ENCODE assay signal across 7 cellular contexts in the genomic region with DNA sequence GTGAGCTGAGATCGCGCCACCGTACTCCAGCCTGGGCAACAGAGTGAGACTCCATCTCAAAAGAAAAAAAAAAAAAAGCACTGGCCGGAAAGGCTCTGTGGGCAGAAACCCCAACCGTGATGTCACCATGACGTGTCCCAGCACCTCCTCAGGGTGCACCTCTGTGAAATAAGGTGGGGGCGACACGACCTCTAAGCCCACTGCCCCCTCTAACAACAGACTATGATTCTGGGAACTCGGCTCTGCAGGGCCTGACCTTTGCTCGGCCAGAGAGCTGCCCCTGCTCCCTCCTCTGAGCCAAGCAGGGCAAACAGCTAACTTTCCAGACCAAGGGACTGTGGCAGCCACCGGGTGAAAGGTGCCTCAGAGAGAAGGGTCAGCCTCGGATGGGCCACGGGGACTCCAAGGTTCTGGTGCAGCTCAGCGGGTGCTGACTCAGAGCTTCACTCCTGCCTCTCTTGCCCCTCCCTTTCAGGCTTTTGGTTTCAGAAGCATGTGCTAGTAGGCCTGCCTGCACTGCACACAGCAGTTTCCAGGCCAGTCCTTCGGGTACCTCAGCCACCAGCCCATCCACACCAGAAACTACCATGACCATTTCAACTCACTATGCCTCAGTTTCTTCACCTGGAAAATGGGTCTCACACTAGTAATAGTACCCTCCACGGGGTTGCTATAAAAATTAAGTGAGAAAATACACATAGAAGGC. TPM values are rescaled to one million over a fixed set of nuclear protein-coding genes. Genes with fewer than 3 reads are reported as not detected.
DNase-seq lines count a peak whose midpoint lies in the region; ATAC-seq and TF ChIP-seq lines count a peak whose summit lies in the region.

No MANE protein-coding gene starts in this region.

- TF ChIP-seq CTCF in heart right ventricle (IDR thresholded peaks at IDR 0.05), result no peak

- no peak overlapping the region for H3K4me3 ChIP-seq in heart right ventricle

- no peaks in the 10 kb centered on the region for H3K9me3 Mint-ChIP-seq in activated T-helper 17 cell treated with anti-CD3 and anti-CD28 coated beads, Interleukin-2, amount 50 U/mL, for 72 hours

- DNase-seq in LHCN-M2 (ENCODE audit: low read depth) (peak; percentile 84), heart right ventricle (no peak), NCI-H345 treated with DMSO at 0.1 percent for 48 hours (lab: John Stamatoyannopoulos, UW; ENCODE audit: unreplicated experiment) (no peak), nucleus accumbens (lab: John Stamatoyannopoulos, UW) (no peak)
- DNase-seq in stimulated activated CD4-positive, alpha-beta T cell treated with anti-CD3 and anti-CD28 coated beads, Interleukin-2, amount 100 ng/mL, for 4 hours (ENCODE audit: low read depth), result peak; percentile 51

- peak; percentile 51 for ATAC-seq in GM19467 (IDR thresholded peaks at IDR 0.05; ENCODE audit: unreplicated experiment)
- peak; percentile 67 for ATAC-seq in activated T-helper 17 cell treated with anti-CD3 and anti-CD28 coated beads, Interleukin-2, amount 50 U/mL, for 72 hours (replicated peaks)
- ATAC-seq in heart right ventricle, result peak in 1 of 8 donors; percentile 18

- intact Hi-C loops in heart right ventricle (cut with DNase I), result no loop called here

- H3K27me3 Mint-ChIP-seq in activated T-helper 17 cell treated with anti-CD3 and anti-CD28 coated beads, Interleukin-2, amount 50 U/mL, for 72 hours, result no peaks in the 10 kb centered on the region

- H3K27me3 ChIP-seq in heart right ventricle, result no peaks in the 10 kb centered on the region

- peak overlapping the region; percentile 19 to 100 (median 98) for H3K27ac ChIP-seq in heart right ventricle

- 61 to 79% methylated on average over 16 of the region's 16 CpGs for WGBS in heart right ventricle, 2 donors

- H3K4me3 Mint-ChIP-seq in activated T-helper 17 cell treated with anti-CD3 and anti-CD28 coated beads, Interleukin-2, amount 50 U/mL, for 72 hours, result peak overlapping the region; percentile 87

- H3K36me3 Mint-ChIP-seq in activated T-helper 17 cell treated with anti-CD3 and anti-CD28 coated beads, Interleukin-2, amount 50 U/mL, for 72 hours (ENCODE audit: low read depth), result peaks cover 81% of the 10 kb centered on the region

- H3K36me3 ChIP-seq in heart right ventricle, result peaks cover 5 to 55% (median 17%) of the 10 kb centered on the region in 9 donors

- H3K4me1 ChIP-seq in heart right ventricle, result peaks cover 51 to 83% (median 81%) of the 10 kb centered on the region in 9 donors

- H3K27ac Mint-ChIP-seq in activated T-helper 17 cell treated with anti-CD3 and anti-CD28 coated beads, Interleukin-2, amount 50 U/mL, for 72 hours, result peak overlapping the region; percentile 98

- no peaks in the 10 kb centered on the region for H3K9me3 ChIP-seq in heart right ventricle

- peaks cover 47% of the 10 kb centered on the region for H3K4me1 Mint-ChIP-seq in activated T-helper 17 cell treated with anti-CD3 and anti-CD28 coated beads, Interleukin-2, amount 50 U/mL, for 72 hours

RNA-seq across cellular contexts. Expression of gene TMBIM1, which starts 8.0 kb away (rescaled TPM):
- total RNA-seq in LHCN-M2 (2014; rRNA removed) (148 and 158 TPM in 2 replicates), heart right ventricle (100 to 1,000 TPM in 7 of 10 donors, 10 to 100 TPM in 3; 85.3 to 151 (median 110) TPM)
- polyA plus RNA-seq in LHCN-M2 (2012), result 192 TPM
- 10 to 100 TPM; 50.9 to 62.0 TPM for total RNA-seq in activated T-helper 17 cell treated with anti-CD3 and anti-CD28 coated beads, Interleukin-2, amount 50 U/mL, for 72 hours
- polyA plus RNA-seq in heart right ventricle, result 100 to 1,000 TPM in 1 of 2 donors, 10 to 100 TPM in 1; 30.9 to 139 TPM

RNA-seq across cellular contexts. Expression of gene PNKD, which starts 13.9 kb away (rescaled TPM):
- total RNA-seq in LHCN-M2 (2014; rRNA removed) (39.6 and 54.2 TPM in 2 replicates), heart right ventricle (10 to 100 TPM; 56.9 to 91.1 (median 74.2) TPM)
- polyA plus RNA-seq in LHCN-M2 (2012), result 117 TPM
- 10 to 100 TPM; 21.1 to 30.9 TPM for total RNA-seq in activated T-helper 17 cell treated with anti-CD3 and anti-CD28 coated beads, Interleukin-2, amount 50 U/mL, for 72 hours
- polyA plus RNA-seq in heart right ventricle, result 100 to 1,000 TPM in 1 of 2 donors, 10 to 100 TPM in 1; 76.7 to 138 TPM

RNA-seq across cellular contexts. Expression of gene AAMP, which starts 14.3 kb away (rescaled TPM):
- total RNA-seq in LHCN-M2 (2014; rRNA removed) (168 and 170 TPM in 2 replicates), heart right ventricle (10 to 100 TPM; 45.9 to 65.1 (median 57.5) TPM)
- polyA plus RNA-seq in LHCN-M2 (2012), result 96.2 TPM
- 10 to 100 TPM; 60.0 to 77.5 TPM for total RNA-seq in activated T-helper 17 cell treated with anti-CD3 and anti-CD28 coated beads, Interleukin-2, amount 50 U/mL, for 72 hours
- polyA plus RNA-seq in heart right ventricle, result 100 to 1,000 TPM in 1 of 2 donors, 10 to 100 TPM in 1; 33.4 to 116 TPM

RNA-seq across cellular contexts. Expression of gene GPBAR1, which starts 23.4 kb away (rescaled TPM):
- total RNA-seq in LHCN-M2 (2014; rRNA removed), result 0.06 TPM in 1 of 2 replicates, not detected in the other
- 0.07 TPM for polyA plus RNA-seq in LHCN-M2 (2012)
- 1 to 10 TPM; 1.3 to 1.4 TPM for total RNA-seq in activated T-helper 17 cell treated with anti-CD3 and anti-CD28 coated beads, Interleukin-2, amount 50 U/mL, for 72 hours
- total RNA-seq in heart right ventricle, result 1 to 10 TPM in 7 of 10 donors, under 1 TPM in 3; 0.36 to 3.7 (median 1.3) TPM
- polyA plus RNA-seq in heart right ventricle, result 1 to 10 TPM; 1.8 to 2.3 TPM

Comparison
In these comparisons a context has a peak if more than half of its experiments do, and no peak if none do; other contexts are left out.
1. DNase-seq: peak in LHCN-M2 (single experiment) and stimulated activated CD4-positive, alpha-beta T cell treated with anti-CD3 and anti-CD28 coated beads, Interleukin-2, amount 100 ng/mL, for 4 hours (single experiment); none in heart right ventricle (0 of 2), NCI-H345 treated with DMSO at 0.1 percent for 48 hours (single experiment) and nucleus accumbens (0 of 56).